ENCODE assay signal across 6 cellular contexts in the genomic region with DNA sequence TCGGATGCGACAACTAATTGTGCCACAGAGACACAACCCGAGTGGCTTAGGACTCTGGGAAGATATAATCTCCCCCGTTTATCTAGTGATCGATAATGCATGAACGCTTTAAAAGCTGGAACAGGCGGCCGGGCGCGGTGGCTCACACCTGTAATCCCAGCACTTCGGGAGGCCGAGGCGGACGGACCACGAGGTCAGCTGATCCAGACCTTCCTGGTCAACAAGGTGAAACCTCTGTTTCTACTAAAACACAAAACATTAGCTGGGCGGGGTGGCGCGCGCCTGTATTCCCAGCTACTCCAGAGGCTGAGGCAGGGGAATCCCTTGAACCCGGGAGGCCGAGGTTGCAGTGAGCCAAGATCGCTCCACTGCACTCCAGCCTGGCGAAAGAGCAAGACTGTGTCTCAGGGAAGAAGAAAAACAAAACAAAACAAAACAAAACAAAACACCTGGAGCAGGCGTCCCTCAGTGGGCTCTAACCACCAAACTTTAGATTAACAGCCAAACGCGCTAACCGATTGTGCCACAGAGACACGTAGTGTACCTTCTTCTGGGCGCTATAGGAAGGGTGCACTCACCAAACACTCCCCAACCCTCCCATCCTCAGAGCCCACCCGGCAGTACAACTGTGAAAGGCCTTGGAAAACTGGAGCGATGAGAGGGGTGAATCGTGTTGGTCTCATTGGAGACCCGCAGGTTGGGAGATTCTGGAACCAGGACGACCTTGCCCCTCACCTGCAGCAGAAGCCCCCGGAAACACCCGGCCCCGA. TPM values are rescaled to one million over a fixed set of nuclear protein-coding genes. Genes with fewer than 3 reads are reported as not detected.
"Had no signal": no experiment of that assay in that cellular context is flagged by ENCODE, and none has a peak within 500 bp of the region (broad histone marks: within the 10 kb centered on the region; RNA-seq: fewer than 3 reads in every experiment).

No MANE protein-coding gene starts in this region.

RNA-seq across cellular contexts. Expression of gene PPIAL4F, which starts 53.3 kb away (rescaled TPM):
- total RNA-seq: LHCN-M2, MCF 10A, OCI-LY7, PC-3, SK-MEL-5 had no signal
- polyA plus RNA-seq: SK-N-SH had no signal
